In the genomic region with DNA sequence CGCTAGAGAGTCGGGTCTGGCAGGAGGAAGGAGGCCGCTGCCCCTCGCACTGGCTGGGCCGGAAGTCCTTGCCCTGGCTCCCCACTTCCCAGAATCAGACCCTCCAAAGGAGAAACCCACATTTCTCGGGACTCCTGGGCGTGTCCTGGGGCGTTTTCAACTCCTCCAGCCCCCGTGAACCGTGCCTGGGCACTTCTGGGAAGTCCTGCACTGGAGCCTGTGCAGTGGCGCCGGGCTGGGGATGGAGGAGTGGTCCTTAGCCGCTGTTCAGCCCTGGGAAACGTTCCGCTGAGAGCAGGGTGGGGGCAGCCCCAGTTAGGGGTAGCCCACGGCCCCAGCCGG, we compare ENCODE assay signal across 10 cellular contexts.
A peak's percentile ranks its signal among the peaks of the same experiment; 100 is the strongest.
DNase-seq lines count a peak whose midpoint lies in the region.
"Had no signal": no experiment of that assay in that cellular context is flagged by ENCODE, and none has a peak within 500 bp of the region (broad histone marks: within the 10 kb centered on the region; RNA-seq: fewer than 3 reads in every experiment).

No MANE protein-coding gene starts in this region.

- peaks cover 2% of the 10 kb centered on the region for H3K9me3 ChIP-seq in iPS-18c (ENCODE audit: control insufficient read depth, insufficient read depth, low read length)
- H3K9me3 ChIP-seq: SJCRH30 had no signal

- H3K27ac ChIP-seq in cingulate gyrus (ENCODE audit: low read depth, low read length) (peak overlapping the region; percentile 47), substantia nigra (ENCODE audit: low read depth, low read length, poor library complexity, severe bottlenecking) (peak overlapping the region; percentile 49)
- H3K27ac ChIP-seq: epithelial cell of prostate, SJCRH30 had no signal

- DNase-seq in NCI-H82 (lab: John Stamatoyannopoulos, UW), result peak; percentile 57
- no peak for DNase-seq in NCI-H82 treated with DMSO at 0.1 percent for 48 hours (lab: John Stamatoyannopoulos, UW; ENCODE audit: unreplicated experiment)
- DNase-seq in substantia nigra (lab: John Stamatoyannopoulos, UW), result no peak
- DNase-seq in pons (ENCODE audit: low spot score), result no peak
- DNase-seq in NCI-H69 (lab: John Stamatoyannopoulos, UW), result no peak
- DNase-seq in cerebellar cortex (ENCODE audit: low spot score), result no peak
- DNase-seq: SJCRH30 had no signal

- H3K4me3 ChIP-seq in iPS-18c (ENCODE audit: insufficient read depth, low read depth, low read length), result peak overlapping the region; percentile 35
- H3K4me3 ChIP-seq: SJCRH30 had no signal
